1 cellular context compared by ENCODE assay signal in genomic region chr3:149593416-149594160, GRCh38.
TF ChIP-seq lines count a peak whose summit lies in the region.

No MANE protein-coding gene starts in this region.

TF ChIP-seq in endothelial cell of umbilical vein, 7 proteins besides CTCF, POLR2A, EP300 and RAD21 (continued from another document):
- TF ChIP-seq MAX (IDR thresholded peaks at IDR 0.05; ENCODE audit: insufficient read depth, insufficient read length) (no peak), POLR2AphosphoS5 (IDR thresholded peaks at IDR 0.05; ENCODE audit: insufficient read depth, low read depth, low read length) (no peak), EZH2 (IDR thresholded peaks at IDR 0.05; ENCODE audit: borderline replicate concordance, low read depth, low read length, severe bottlenecking) (no peak), JUN (IDR thresholded peaks at IDR 0.05; ENCODE audit: borderline replicate concordance, insufficient read depth, insufficient read length, low read depth) (no peak)
